ENCODE assay signal across 24 cellular contexts in genomic region chr10:43119416-43120115, GRCh38. TPM values are rescaled to one million over a fixed set of nuclear protein-coding genes. Genes with fewer than 3 reads are reported as not detected.
DNase-seq lines count a peak whose midpoint lies in the region; ATAC-seq and FAIRE-seq lines count a peak whose summit lies in the region.
"Had no signal": no experiment of that assay in that cellular context is flagged by ENCODE, and none has a peak within 500 bp of the region (broad histone marks: within the 10 kb centered on the region; RNA-seq: fewer than 3 reads in every experiment).

No MANE protein-coding gene starts in this region.

- H3K4me3 Mint-ChIP-seq in activated naive CD8-positive, alpha-beta T cell treated with anti-CD3 and anti-CD28 coated beads, Interleukin-2, amount 10 ng/mL, durations not matched to agents 7 days and 5 days, result no peak overlapping the region
- H3K4me3 Mint-ChIP-seq in activated naive CD8-positive, alpha-beta T cell treated with anti-CD3 and anti-CD28 coated beads for 36 hours, result no peak overlapping the region
- no peak overlapping the region for H3K4me3 Mint-ChIP-seq in activated T-helper 1 cell treated with anti-CD3 and anti-CD28 coated beads, Interleukin-12 subunit alpha, Interleukin-12 subunit beta, Interleukin-2, Interleukin-4 antibody, amounts not matched to agents 30 ng/mL and 10 ng/mL and 1 ng/mL, durations not matched to agents 14 hours and 24 hours and 36 hours
- H3K4me3 Mint-ChIP-seq: nephron progenitor cell, type B pancreatic cell had no signal

- DNase-seq in activated naive CD8-positive, alpha-beta T cell treated with anti-CD3 and anti-CD28 coated beads, Interleukin-2, amount 10 ng/mL, durations not matched to agents 7 days and 5 days, result no peak
- no peak for DNase-seq in activated naive CD8-positive, alpha-beta T cell treated with anti-CD3 and anti-CD28 coated beads for 36 hours
- no peak for DNase-seq in activated T-helper 1 cell treated with anti-CD3 and anti-CD28 coated beads, Interleukin-12 subunit alpha, Interleukin-12 subunit beta, Interleukin-2, Interleukin-4 antibody, amounts not matched to agents 30 ng/mL and 10 ng/mL and 1 ng/mL, durations not matched to agents 14 hours and 24 hours and 36 hours (ENCODE audit: low spot score)
- DNase-seq in mesenteric fat pad (ENCODE audit: low spot score), result peak; percentile 79
- DNase-seq in urothelium cell line (ENCODE audit: low spot score), result no peak
- DNase-seq in HT-29 (ENCODE audit: low spot score), result no peak
- DNase-seq in medulla oblongata (ENCODE audit: extremely low spot score), result no peak
- DNase-seq: activated CD4-positive, alpha-beta T cell treated with anti-CD3 and anti-CD28 coated beads for 1 hour; caudate nucleus; dermis blood vessel endothelial cell; left ventricle myocardium inferior; NCI-H1105; NCI-H2029; NCI-H69; nephron progenitor cell had no signal

- POLR2A ChIA-PET in activated naive CD8-positive, alpha-beta T cell treated with anti-CD3 and anti-CD28 coated beads, Interleukin-2, amount 10 ng/mL, durations not matched to agents 7 days and 5 days (lab: Charles Lee), result interaction anchor here (1.6 to 11.1 kb wide), 2 partner anchors 20 to 337 kb away, joined by 4 to 175 read pairs; partner anchors contain the start of gene CSGALNACT2

- FAIRE-seq in urothelium cell line (lab: Jason Lieb, UNC), result peak; percentile 87
- FAIRE-seq: astrocyte, D721Med, endometrium, frontal cortex, GM18507, pancreas had no signal

- no peaks in the 10 kb centered on the region for H3K9me3 Mint-ChIP-seq in activated naive CD8-positive, alpha-beta T cell treated with anti-CD3 and anti-CD28 coated beads, Interleukin-2, amount 10 ng/mL, durations not matched to agents 7 days and 5 days
- H3K9me3 Mint-ChIP-seq in activated naive CD8-positive, alpha-beta T cell treated with anti-CD3 and anti-CD28 coated beads for 36 hours, result no peaks in the 10 kb centered on the region
- H3K9me3 Mint-ChIP-seq in activated T-helper 1 cell treated with anti-CD3 and anti-CD28 coated beads, Interleukin-12 subunit alpha, Interleukin-12 subunit beta, Interleukin-2, Interleukin-4 antibody, amounts not matched to agents 30 ng/mL and 10 ng/mL and 1 ng/mL, durations not matched to agents 14 hours and 24 hours and 36 hours, result no peaks in the 10 kb centered on the region
- H3K9me3 Mint-ChIP-seq: activated T-helper 17 cell treated with anti-CD3 and anti-CD28 coated beads, Interleukin-2, amount 50 U/mL, for 72 hours; nephron progenitor cell; type B pancreatic cell had no signal

- intact Hi-C loops in activated T-helper 1 cell treated with anti-CD3 and anti-CD28 coated beads, Interleukin-12 subunit alpha, Interleukin-12 subunit beta, Interleukin-2, Interleukin-4 antibody, amounts not matched to agents 30 ng/mL and 10 ng/mL and 1 ng/mL, durations not matched to agents 14 hours and 24 hours and 36 hours (cut with micrococcal nuclease), result loop anchor here (1.0 to 5.0 kb wide), 4 partner anchors 14 to 243 kb away; no protein-coding TSS in a partner anchor

- H3K27ac Mint-ChIP-seq in activated naive CD8-positive, alpha-beta T cell treated with anti-CD3 and anti-CD28 coated beads, Interleukin-2, amount 10 ng/mL, durations not matched to agents 7 days and 5 days, result peak overlapping the region; percentile 94
- no peak overlapping the region for H3K27ac Mint-ChIP-seq in activated naive CD8-positive, alpha-beta T cell treated with anti-CD3 and anti-CD28 coated beads for 36 hours
- H3K27ac Mint-ChIP-seq in activated T-helper 1 cell treated with anti-CD3 and anti-CD28 coated beads, Interleukin-12 subunit alpha, Interleukin-12 subunit beta, Interleukin-2, Interleukin-4 antibody, amounts not matched to agents 30 ng/mL and 10 ng/mL and 1 ng/mL, durations not matched to agents 14 hours and 24 hours and 36 hours, result peak overlapping the region; percentile 29
- H3K27ac Mint-ChIP-seq: nephron progenitor cell, type B pancreatic cell had no signal

- H3K27me3 Mint-ChIP-seq in activated naive CD8-positive, alpha-beta T cell treated with anti-CD3 and anti-CD28 coated beads, Interleukin-2, amount 10 ng/mL, durations not matched to agents 7 days and 5 days, result no peaks in the 10 kb centered on the region
- no peaks in the 10 kb centered on the region for H3K27me3 Mint-ChIP-seq in activated naive CD8-positive, alpha-beta T cell treated with anti-CD3 and anti-CD28 coated beads for 36 hours
- H3K27me3 Mint-ChIP-seq in activated T-helper 1 cell treated with anti-CD3 and anti-CD28 coated beads, Interleukin-12 subunit alpha, Interleukin-12 subunit beta, Interleukin-2, Interleukin-4 antibody, amounts not matched to agents 30 ng/mL and 10 ng/mL and 1 ng/mL, durations not matched to agents 14 hours and 24 hours and 36 hours (ENCODE audit: insufficient read depth), result no peaks in the 10 kb centered on the region
- H3K27me3 Mint-ChIP-seq: activated T-helper 17 cell treated with anti-CD3 and anti-CD28 coated beads, Interleukin-2, amount 50 U/mL, for 72 hours; type B pancreatic cell had no signal

- no peak for ATAC-seq in activated naive CD8-positive, alpha-beta T cell treated with anti-CD3 and anti-CD28 coated beads, Interleukin-2, amount 10 ng/mL, durations not matched to agents 7 days and 5 days (ENCODE audit: low read depth)
- ATAC-seq: activated T-helper 17 cell treated with anti-CD3 and anti-CD28 coated beads, Interleukin-2, amount 50 U/mL, for 72 hours had no signal

- H3K4me1 Mint-ChIP-seq in activated naive CD8-positive, alpha-beta T cell treated with anti-CD3 and anti-CD28 coated beads, Interleukin-2, amount 10 ng/mL, durations not matched to agents 7 days and 5 days, result peaks cover 26% of the 10 kb centered on the region
- H3K4me1 Mint-ChIP-seq in activated naive CD8-positive, alpha-beta T cell treated with anti-CD3 and anti-CD28 coated beads for 36 hours, result peaks cover 22% of the 10 kb centered on the region
- H3K4me1 Mint-ChIP-seq in activated T-helper 1 cell treated with anti-CD3 and anti-CD28 coated beads, Interleukin-12 subunit alpha, Interleukin-12 subunit beta, Interleukin-2, Interleukin-4 antibody, amounts not matched to agents 30 ng/mL and 10 ng/mL and 1 ng/mL, durations not matched to agents 14 hours and 24 hours and 36 hours (ENCODE audit: low read depth), result peaks cover 52% of the 10 kb centered on the region

- H3K36me3 Mint-ChIP-seq in activated naive CD8-positive, alpha-beta T cell treated with anti-CD3 and anti-CD28 coated beads, Interleukin-2, amount 10 ng/mL, durations not matched to agents 7 days and 5 days, result no peaks in the 10 kb centered on the region
- no peaks in the 10 kb centered on the region for H3K36me3 Mint-ChIP-seq in activated naive CD8-positive, alpha-beta T cell treated with anti-CD3 and anti-CD28 coated beads for 36 hours
- H3K36me3 Mint-ChIP-seq in activated T-helper 1 cell treated with anti-CD3 and anti-CD28 coated beads, Interleukin-12 subunit alpha, Interleukin-12 subunit beta, Interleukin-2, Interleukin-4 antibody, amounts not matched to agents 30 ng/mL and 10 ng/mL and 1 ng/mL, durations not matched to agents 14 hours and 24 hours and 36 hours (ENCODE audit: low read depth), result no peaks in the 10 kb centered on the region
- H3K36me3 Mint-ChIP-seq: type B pancreatic cell had no signal

RNA-seq across cellular contexts. Expression of gene CSGALNACT2, which starts 18.7 kb away (rescaled TPM):
- 10 to 100 TPM; 37.2 to 39.5 TPM for total RNA-seq in activated naive CD8-positive, alpha-beta T cell treated with anti-CD3 and anti-CD28 coated beads, Interleukin-2, amount 10 ng/mL, durations not matched to agents 7 days and 5 days
- 10 to 100 TPM; 16.2 to 16.8 TPM for total RNA-seq in activated naive CD8-positive, alpha-beta T cell treated with anti-CD3 and anti-CD28 coated beads for 36 hours
- 30.3 and 32.0 TPM in 2 replicates for total RNA-seq in activated T-helper 1 cell treated with anti-CD3 and anti-CD28 coated beads, Interleukin-12 subunit alpha, Interleukin-12 subunit beta, Interleukin-2, Interleukin-4 antibody, amounts not matched to agents 30 ng/mL and 10 ng/mL and 1 ng/mL, durations not matched to agents 14 hours and 24 hours and 36 hours
- 31.0 TPM for total RNA-seq in mesenteric fat pad
- 1.3 TPM in 2 replicates for total RNA-seq in HT-29 (2014; rRNA removed; shearing (Covaris generic))

RNA-seq across cellular contexts. Expression of gene RET, which starts 42.7 kb away (rescaled TPM):
- under 1 TPM in 1 of 2 experiments, not detected in 1; 0.22 TPM for total RNA-seq in activated naive CD8-positive, alpha-beta T cell treated with anti-CD3 and anti-CD28 coated beads, Interleukin-2, amount 10 ng/mL, durations not matched to agents 7 days and 5 days
- not detected for total RNA-seq in activated naive CD8-positive, alpha-beta T cell treated with anti-CD3 and anti-CD28 coated beads for 36 hours
- 0.27 and 0.31 TPM in 2 replicates for total RNA-seq in activated T-helper 1 cell treated with anti-CD3 and anti-CD28 coated beads, Interleukin-12 subunit alpha, Interleukin-12 subunit beta, Interleukin-2, Interleukin-4 antibody, amounts not matched to agents 30 ng/mL and 10 ng/mL and 1 ng/mL, durations not matched to agents 14 hours and 24 hours and 36 hours
- 0.64 TPM for total RNA-seq in mesenteric fat pad
- total RNA-seq in HT-29 (2014; rRNA removed; shearing (Covaris generic)), result not detected in 2 replicates
- total RNA-seq: MCF 10A had no signal
